In the genomic region with DNA sequence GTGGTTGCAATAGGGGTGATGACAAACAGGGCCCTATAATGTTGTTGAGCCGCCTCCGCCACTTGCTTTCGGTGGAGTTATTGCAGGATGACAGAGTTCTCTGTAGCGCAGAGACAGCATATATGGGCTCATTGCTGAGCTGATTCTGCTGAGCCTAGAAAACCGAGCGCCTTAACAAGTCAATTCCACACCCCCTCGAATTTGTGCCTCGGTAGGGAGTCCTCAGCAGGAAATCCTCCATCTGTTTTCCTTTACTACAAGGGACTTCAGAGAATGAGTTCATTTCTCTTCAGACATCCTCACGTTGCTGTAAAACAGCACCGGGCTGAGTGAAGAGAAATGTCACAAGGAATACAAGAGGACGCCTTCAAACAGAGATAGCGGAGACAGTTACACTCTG, we compare ENCODE assay signal across 15 cellular contexts.
DNase-seq lines count a peak whose midpoint lies in the region; ATAC-seq, FAIRE-seq and TF ChIP-seq lines count a peak whose summit lies in the region.
"Had no signal": no experiment of that assay in that cellular context is flagged by ENCODE, and none has a peak within 500 bp of the region (broad histone marks: within the 10 kb centered on the region; RNA-seq: fewer than 3 reads in every experiment).

No MANE protein-coding gene starts in this region.

- H3K9ac ChIP-seq in liver (ENCODE audit: low read depth in 1 of 2, low read length in 2 of 2): no peak overlapping the region
- no peak overlapping the region for H3K9ac ChIP-seq in HepG2 (ENCODE audit: insufficient read depth, low read depth, low read length)
- no peak overlapping the region for H3K9ac ChIP-seq in neuronal stem cell (ENCODE audit: low read depth, low read length, poor library complexity)
- H3K9ac ChIP-seq: SK-N-SH had no signal

- H3K27ac ChIP-seq in liver (ENCODE audit: low read depth in 1 of 2, low read length in 2 of 2): peak overlapping the region in 1 of 2 donors; percentile 14
- H3K27ac ChIP-seq in HepG2 (ENCODE audit: extremely low read length, insufficient read depth, low read length): no peak overlapping the region
- H3K27ac ChIP-seq in heart right ventricle: peak overlapping the region in 9 of 10 donors; percentile 20 to 84 (median 62)
- no peak overlapping the region for H3K27ac ChIP-seq in neuronal stem cell (replicated peaks; ENCODE audit: low read length)
- H3K27ac ChIP-seq: tibial nerve, VCaP had no signal

- no peak overlapping the region for H3K4me2 ChIP-seq in HepG2 (ENCODE audit: low read depth, low read length)
- peak overlapping the region; percentile 34 for H3K4me2 ChIP-seq in neuronal stem cell (ENCODE audit: insufficient read depth, low read length, poor library complexity, severe bottlenecking)
- H3K4me2 ChIP-seq: SK-N-SH had no signal

- BruUV-seq in HepG2 (replicated peaks; lab: Mats Ljungman, UMichigan): no TSS peak

- H3K18ac ChIP-seq in neuronal stem cell (ENCODE audit: low read length): no peak overlapping the region

- TF ChIP-seq CTCF in liver (IDR thresholded peaks at IDR 0.05; ENCODE audit: low read depth, low read length, missing input control) (no peak), HepG2 (CRISPR knock-in tag; IDR thresholded peaks at IDR 0.05) (no peak), heart right ventricle (IDR thresholded peaks at IDR 0.05) (no peak)

- no peaks in the 10 kb centered on the region for H3K79me1 ChIP-seq in neuronal stem cell (ENCODE audit: low read depth, low read length)

- TF ChIP-seq RAD21 in liver (IDR thresholded peaks at IDR 0.05) (no peak), HepG2 (CRISPR knock-in tag; IDR thresholded peaks at IDR 0.05) (no peak)

- CTCF ChIA-PET in HepG2 (lab: Yijun Ruan, JAX; ENCODE audit: low intra/inter-chr PET ratio, low total read pairs): no interaction called here

- no peaks in the 10 kb centered on the region for H3K79me2 ChIP-seq in HepG2 (ENCODE audit: insufficient read depth, low read length)

- no peak overlapping the region for H3K14ac ChIP-seq in neuronal stem cell (ENCODE audit: low read length)

- TF ChIP-seq EP300 in HepG2 (IDR thresholded peaks at IDR 0.05; ENCODE audit: low read depth in 2 of 2, low read length in 2 of 2) (no peak), HepG2 (CRISPR knock-in tag; IDR thresholded peaks at IDR 0.05; ENCODE audit: borderline replicate concordance) (no peak)

- H2BK12ac ChIP-seq in neuronal stem cell (ENCODE audit: low read length): no peak overlapping the region

- 34% methylated on average over 12 of the region's 12 CpGs for WGBS in liver
- WGBS in HepG2 (ENCODE audit: low lambda C conversion rate): 57% methylated on average over 10 of the region's 12 CpGs
- WGBS in heart right ventricle, 2 donors: 16 to 19% methylated on average over 12 of the region's 12 CpGs
- no CpG with 5 or more reads among the region's 12 CpGs for WGBS in neuronal stem cell (ENCODE audit: extremely low coverage in 2 of 2, insufficient read length in 2 of 2, insufficient replicate concordance in 1 of 2), 2 donors

- H3K4ac ChIP-seq in neuronal stem cell (ENCODE audit: low read length): no peak overlapping the region

- FAIRE-seq in HepG2 (lab: Jason Lieb, UNC): no peak
- FAIRE-seq: K562 had no signal

- no peak overlapping the region for H2BK15ac ChIP-seq in neuronal stem cell (ENCODE audit: low read length)

- H2BK5ac ChIP-seq in neuronal stem cell (ENCODE audit: low read length): no peak overlapping the region

- ATAC-seq in HepG2: no peak
- ATAC-seq in heart right ventricle: peak in 7 of 8 donors; percentile 25 to 73 (median 54)
- no peak for ATAC-seq in GM21360 (IDR thresholded peaks at IDR 0.05; ENCODE audit: unreplicated experiment)
- ATAC-seq: K562 had no signal

- H2BK120ac ChIP-seq in neuronal stem cell (ENCODE audit: low read depth, low read length): no peak overlapping the region

- intact Hi-C loops in HepG2 (cut with micrococcal nuclease; ENCODE audit: unreplicated experiment) (no loop called here), heart right ventricle (cut with DNase I) (no loop called here)

- H2AK5ac ChIP-seq in neuronal stem cell (ENCODE audit: low read depth, low read length): no peak overlapping the region

- H4K8ac ChIP-seq in neuronal stem cell (ENCODE audit: low read depth, low read length): no peak overlapping the region

- no peak overlapping the region for H4K91ac ChIP-seq in neuronal stem cell (ENCODE audit: low read depth, low read length, poor library complexity)

- H3K27me3 ChIP-seq in liver (ENCODE audit: control insufficient read depth in 4 of 4, insufficient read depth in 4 of 4, low read length in 3 of 4) (no peaks in the 10 kb centered on the region), HepG2 (ENCODE audit: control insufficient read depth in 1 of 2, insufficient read depth in 2 of 2, low read length in 2 of 2) (no peaks in the 10 kb centered on the region; a peak in 1 of 5 replicates), heart right ventricle (no peaks in the 10 kb centered on the region), neuronal stem cell (ENCODE audit: control insufficient read depth in 3 of 3, insufficient read depth in 3 of 3, low read depth in 1 of 3, low read length in 3 of 3) (no peaks in the 10 kb centered on the region)
- H3K27me3 ChIP-seq: tibial nerve had no signal

- in situ Hi-C loops in HepG2 (cut with HindIII; ENCODE audit: extremely low pct_ligation_motif_present, low pct_unique_long_range_greater_than_20kb): no loop called here

- H2AFZ ChIP-seq in HepG2 (ENCODE audit: low read length) (no peak overlapping the region), neuronal stem cell (ENCODE audit: low read length) (peak overlapping the region; percentile 17)

- H3K9me3 ChIP-seq in liver (ENCODE audit: control insufficient read depth in 4 of 4, low read length in 3 of 4) (no peaks in the 10 kb centered on the region), HepG2 (ENCODE audit: low read length) (no peaks in the 10 kb centered on the region), heart right ventricle (no peaks in the 10 kb centered on the region), neuronal stem cell (replicated peaks in 1 of 2; ENCODE audit: control insufficient read depth in 2 of 2, insufficient read depth in 1 of 2, low read depth in 1 of 2, low read length in 2 of 2) (no peaks in the 10 kb centered on the region)
- H3K9me3 ChIP-seq: SK-N-SH, tibial nerve had no signal

- TF ChIP-seq POLR2A in HepG2 (IDR thresholded peaks at IDR 0.05; ENCODE audit: insufficient read depth in 1 of 2, low read depth in 2 of 2, low read length in 2 of 2): no peak

- no peak overlapping the region for H3K23ac ChIP-seq in neuronal stem cell (ENCODE audit: low read depth, low read length, poor library complexity)

- H3K36me3 ChIP-seq in liver (ENCODE audit: control insufficient read depth in 4 of 4, insufficient read depth in 3 of 4, low read depth in 1 of 4, low read length in 3 of 4): no peaks in the 10 kb centered on the region
- H3K36me3 ChIP-seq in HepG2 (replicated peaks in 1 of 2; ENCODE audit: control insufficient read depth in 1 of 2, insufficient read depth in 2 of 2, low read length in 2 of 2): no peaks in the 10 kb centered on the region
- no peaks in the 10 kb centered on the region for H3K36me3 ChIP-seq in heart right ventricle
- H3K36me3 ChIP-seq in neuronal stem cell (replicated peaks in 1 of 2; ENCODE audit: control insufficient read depth in 2 of 2, insufficient read depth in 2 of 2, low read length in 2 of 2): no peaks in the 10 kb centered on the region
- H3K36me3 ChIP-seq: tibial nerve had no signal

- H3K4me1 ChIP-seq in liver (ENCODE audit: control insufficient read depth in 4 of 4, insufficient read depth in 4 of 4, low read length in 3 of 4): no peaks in the 10 kb centered on the region
- H3K4me1 ChIP-seq in HepG2 (ENCODE audit: insufficient read depth, low read length): no peaks in the 10 kb centered on the region
- peaks cover 10 to 49% (median 23%) of the 10 kb centered on the region in 9 donors for H3K4me1 ChIP-seq in heart right ventricle
- peaks cover 0 to 5% of the 10 kb centered on the region in 2 donors for H3K4me1 ChIP-seq in neuronal stem cell (ENCODE audit: control insufficient read depth in 2 of 2, insufficient read depth in 1 of 2, low read depth in 1 of 2, low read length in 2 of 2)

- no peak overlapping the region for H3K4me3 ChIP-seq in liver (ENCODE audit: low read depth in 1 of 3, low read length in 3 of 3)
- H3K4me3 ChIP-seq in HepG2 (replicated peaks in 1 of 3; ENCODE audit: insufficient read depth in 1 of 3, low read depth in 2 of 3, low read length in 3 of 3): no peak overlapping the region
- peak overlapping the region in 9 of 10 donors; percentile 14 to 49 (median 36) for H3K4me3 ChIP-seq in heart right ventricle
- no peak overlapping the region for H3K4me3 ChIP-seq in neuronal stem cell (ENCODE audit: low read length in 2 of 2)
- H3K4me3 ChIP-seq: K562 had no signal

- no peaks in the 10 kb centered on the region for H4K20me1 ChIP-seq in HepG2 (ENCODE audit: insufficient read depth, low read length)

- POLR2A ChIA-PET in HepG2 (lab: Yijun Ruan, JAX): no interaction called here

- DNase-seq in HepG2 (ENCODE audit: low spot score) (no peak), heart right ventricle (peak in 1 of 2 donors; percentile 18), neuronal stem cell (ENCODE audit: low spot score) (no peak), Ammon's horn (ENCODE audit: low spot score) (no peak), NCI-H345 treated with DMSO at 0.1 percent for 48 hours (lab: John Stamatoyannopoulos, UW; ENCODE audit: unreplicated experiment) (no peak), DMS153 (lab: John Stamatoyannopoulos, UW) (no peak)
- DNase-seq: cortex of kidney, kidney glomerular epithelial cell, NCI-H1694 treated with DMSO at 0.1 percent for 48 hours, SK-N-SH had no signal

TF ChIP-seq in liver, 16 proteins besides CTCF, POLR2A, EP300 and RAD21:
- TF ChIP-seq SP1 (IDR thresholded peaks at IDR 0.05): no peak
- no peak for TF ChIP-seq HNF4A (conservative IDR thresholded peaks at IDR 0.05)
- no peak for TF ChIP-seq YY1 (IDR thresholded peaks at IDR 0.05)
- peak; percentile 40 for TF ChIP-seq TAF1 (conservative IDR thresholded peaks at IDR 0.05)
- no peak for TF ChIP-seq JUND (IDR thresholded peaks at IDR 0.05)
- no peak for TF ChIP-seq EGR1 (IDR thresholded peaks at IDR 0.05; ENCODE audit: low read depth in 2 of 2)

TF ChIP-seq in HepG2, 621 proteins besides CTCF, POLR2A, EP300 and RAD21 (continues in another document):
- no peak for TF ChIP-seq ZNF598 (CRISPR knock-in tag; IDR thresholded peaks at IDR 0.05; ENCODE audit: borderline replicate concordance)
- no peak for TF ChIP-seq ZNF251 (CRISPR knock-in tag; IDR thresholded peaks at IDR 0.05)

Comparison
In these comparisons a context has a peak if more than half of its experiments do, and no peak if none do; other contexts are left out.
1. H3K27ac ChIP-seq: peak in heart right ventricle (9 of 10); none in HepG2 (single experiment) and neuronal stem cell (single experiment).
2. H3K4me3 ChIP-seq: peak in heart right ventricle (9 of 10); none in liver (0 of 3), HepG2 (0 of 3) and neuronal stem cell (0 of 2).
3. ATAC-seq: peak in heart right ventricle (7 of 8); none in HepG2 (single experiment) and GM21360 (single experiment).